In genomic region chr20:14264869-14265268, GRCh38 we compare ENCODE assay signal across 10 cellular contexts.
A peak's percentile ranks its signal among the peaks of the same experiment; 100 is the strongest.
DNase-seq lines count a peak whose midpoint lies in the region; ATAC-seq lines count a peak whose summit lies in the region.
"Had no signal": no experiment of that assay in that cellular context is flagged by ENCODE, and none has a peak within 500 bp of the region (broad histone marks: within the 10 kb centered on the region; RNA-seq: fewer than 3 reads in every experiment).

No MANE protein-coding gene starts in this region.

- H3K9me3 ChIP-seq in adipocyte (ENCODE audit: control insufficient read depth, low read length) = no peaks in the 10 kb centered on the region

- peak; percentile 46 for DNase-seq in COLO829 (ENCODE audit: low spot score)
- peak; percentile 21 for DNase-seq in HT1080 (ENCODE audit: low read depth)
- peak; percentile 57 for DNase-seq in adipocyte (ENCODE audit: low read depth)
- no peak for DNase-seq in left colon
- DNase-seq in cortex of kidney (lab: John Stamatoyannopoulos, UW) = no peak
- DNase-seq in retina = no peak
- no peak for DNase-seq in CD1c-positive myeloid dendritic cell (ENCODE audit: extremely low spot score)
- DNase-seq: aorta, kidney glomerular epithelial cell had no signal

- ATAC-seq in left colon (peak; percentile 63), GM18519 (IDR thresholded peaks at IDR 0.05; ENCODE audit: low FRiP score, unreplicated experiment) (no peak)

- no peak overlapping the region for H3K9ac ChIP-seq in adipocyte (ENCODE audit: low read length)

- intact Hi-C loops in left colon (cut with DNase I, micrococcal nuclease) = no loop called here

- H3K36me3 ChIP-seq in adipocyte (ENCODE audit: control insufficient read depth, insufficient read depth, low read length, severe bottlenecking) = no peaks in the 10 kb centered on the region

- H3K27me3 ChIP-seq in adipocyte (replicated peaks; ENCODE audit: control insufficient read depth, insufficient read depth, low read length) = no peaks in the 10 kb centered on the region

- H3K4me3 ChIP-seq in adipocyte (ENCODE audit: low read length) = no peak overlapping the region

- peaks cover 9% of the 10 kb centered on the region for H3K4me1 ChIP-seq in adipocyte (ENCODE audit: control insufficient read depth, insufficient read depth, low read length)

Comparison
In these comparisons a context has a peak if more than half of its experiments do, and no peak if none do; other contexts are left out.
1. DNase-seq: peak in COLO829 (single experiment), HT1080 (single experiment) and adipocyte (single experiment); none in left colon (0 of 2), cortex of kidney (single experiment), retina (single experiment) and CD1c-positive myeloid dendritic cell (single experiment).